ENCODE assay signal across 28 cellular contexts in genomic region chr18:13621446-13621849, GRCh38.
DNase-seq lines count a peak whose midpoint lies in the region; ATAC-seq, FAIRE-seq and TF ChIP-seq lines count a peak whose summit lies in the region.
"Had no signal": no experiment of that assay in that cellular context is flagged by ENCODE, and none has a peak within 500 bp of the region (broad histone marks: within the 10 kb centered on the region; RNA-seq: fewer than 3 reads in every experiment).

No MANE protein-coding gene starts in this region.

- no peaks in the 10 kb centered on the region for H3K36me3 ChIP-seq in osteoblast (ENCODE audit: insufficient read depth, low read length)
- H3K36me3 ChIP-seq: BE2C, HAP-1 had no signal

- H3K4me1 ChIP-seq in osteoblast (ENCODE audit: insufficient read depth, low read length): no peaks in the 10 kb centered on the region
- H3K4me1 ChIP-seq: BE2C, HAP-1 had no signal

- no peaks in the 10 kb centered on the region for H3K9me3 Mint-ChIP-seq in activated CD8-positive, alpha-beta T cell treated with anti-CD3 and anti-CD28 coated beads, Interleukin-2, amount 10 ng/mL, durations not matched to agents 7 days and 5 days (ENCODE audit: insufficient read depth)
- H3K9me3 Mint-ChIP-seq: HFFc6 had no signal

- H3K27me3 ChIP-seq in osteoblast (ENCODE audit: insufficient read depth, low read length): no peaks in the 10 kb centered on the region
- H3K27me3 ChIP-seq: BE2C had no signal

- CTCF ChIA-PET in activated CD8-positive, alpha-beta T cell treated with anti-CD3 and anti-CD28 coated beads, Interleukin-2, amount 10 ng/mL, durations not matched to agents 7 days and 5 days (lab: Charles Lee): no interaction called here

- peaks cover 39% of the 10 kb centered on the region for H3K4me1 Mint-ChIP-seq in activated CD8-positive, alpha-beta T cell treated with anti-CD3 and anti-CD28 coated beads, Interleukin-2, amount 10 ng/mL, durations not matched to agents 7 days and 5 days (ENCODE audit: low read depth)

- TF ChIP-seq CTCF in osteoblast (IDR thresholded peaks at IDR 0.05; ENCODE audit: extremely low read depth, low read depth, low read length): no peak

- no peak overlapping the region for H3K4me3 Mint-ChIP-seq in activated CD8-positive, alpha-beta T cell treated with anti-CD3 and anti-CD28 coated beads, Interleukin-2, amount 10 ng/mL, durations not matched to agents 7 days and 5 days
- H3K4me3 Mint-ChIP-seq: CD4-positive, alpha-beta memory T cell; HFFc6 had no signal

- ATAC-seq in Right ventricle myocardium inferior (no peak), Right ventricle myocardium superior (ENCODE audit: poor library complexity) (no peak), HG02970 (IDR thresholded peaks at IDR 0.05; ENCODE audit: low FRiP score, unreplicated experiment) (no peak)
- ATAC-seq in activated CD8-positive, alpha-beta T cell treated with anti-CD3 and anti-CD28 coated beads, Interleukin-2, amount 10 ng/mL, durations not matched to agents 7 days and 5 days: no peak
- ATAC-seq: GM12878 had no signal

- no peak overlapping the region for H3K27ac Mint-ChIP-seq in activated CD8-positive, alpha-beta T cell treated with anti-CD3 and anti-CD28 coated beads, Interleukin-2, amount 10 ng/mL, durations not matched to agents 7 days and 5 days
- H3K27ac Mint-ChIP-seq: HFFc6 had no signal

- no peak overlapping the region for H3K4me3 ChIP-seq in osteoblast (ENCODE audit: insufficient read depth, low read length)
- H3K4me3 ChIP-seq: GM12878, HAP-1 had no signal

- H3K4me2 ChIP-seq in osteoblast (ENCODE audit: insufficient read depth, low read length): no peak overlapping the region

- no peaks in the 10 kb centered on the region for H3K79me2 ChIP-seq in osteoblast (ENCODE audit: insufficient read depth, low read length)

- no peak overlapping the region for H2AFZ ChIP-seq in osteoblast (ENCODE audit: low read length)

- POLR2A ChIA-PET in activated CD8-positive, alpha-beta T cell treated with anti-CD3 and anti-CD28 coated beads, Interleukin-2, amount 10 ng/mL, durations not matched to agents 7 days and 5 days (lab: Charles Lee): no interaction called here

- H3K27me3 Mint-ChIP-seq in activated CD8-positive, alpha-beta T cell treated with anti-CD3 and anti-CD28 coated beads, Interleukin-2, amount 10 ng/mL, durations not matched to agents 7 days and 5 days (ENCODE audit: low read depth): no peaks in the 10 kb centered on the region
- H3K27me3 Mint-ChIP-seq: CD4-positive, alpha-beta memory T cell had no signal

- peak; percentile 53 for FAIRE-seq in urothelium cell line (lab: Jason Lieb, UNC)
- FAIRE-seq: G401.6, GM12878 had no signal

- DNase-seq in Right ventricle myocardium inferior (ENCODE audit: missing footprints): peak; percentile 60
- no peak for DNase-seq in Right ventricle myocardium superior
- peak; percentile 36 for DNase-seq in osteoblast (ENCODE audit: insufficient read length, low spot score, missing footprints)
- no peak for DNase-seq in urothelium cell line (ENCODE audit: low spot score)
- DNase-seq in activated CD4-positive, alpha-beta T cell treated with anti-CD3 and anti-CD28 coated beads for 1 hour: no peak
- DNase-seq in activated CD8-positive, alpha-beta T cell treated with anti-CD3 and anti-CD28 coated beads, Interleukin-2, amount 10 ng/mL, durations not matched to agents 7 days and 5 days: no peak
- DNase-seq: 8988T; ACHN; BE2C; CD4-positive, alpha-beta memory T cell; COR-L47; GOT3; HFFc6; KBM-7; MV-4-11; NCI-H1105; NCI-H1436 treated with DMSO at 0.1 percent for 48 hours; NCI-H1930; NCI-H446; NCI-H524 treated with DMSO at 0.1 percent for 48 hours; NCI-H82; NK-92 treated with Interleukin-12 subunit alpha and Interleukin-12 subunit beta, amount 100 ng/mL, for 24 hours; SHP77 had no signal

- H3K27ac ChIP-seq in cingulate gyrus (ENCODE audit: low read depth, low read length) (peak overlapping the region; percentile 94), osteoblast (ENCODE audit: low read depth, low read length) (no peak overlapping the region)

- intact Hi-C loops in Right ventricle myocardium inferior (cut with DNase I) (no loop called here), Right ventricle myocardium superior (cut with DNase I) (no loop called here)

- peaks cover 21% of the 10 kb centered on the region for H3K36me3 Mint-ChIP-seq in activated CD8-positive, alpha-beta T cell treated with anti-CD3 and anti-CD28 coated beads, Interleukin-2, amount 10 ng/mL, durations not matched to agents 7 days and 5 days (ENCODE audit: low read depth)

- H4K20me1 ChIP-seq in osteoblast (ENCODE audit: insufficient read depth, low read length): no peaks in the 10 kb centered on the region

- no peaks in the 10 kb centered on the region for H3K9me3 ChIP-seq in osteoblast (ENCODE audit: low read depth, low read length)
- H3K9me3 ChIP-seq: BE2C, HAP-1 had no signal

Comparison
In these comparisons a context has a peak if more than half of its experiments do, and no peak if none do; other contexts are left out.
1. DNase-seq: peak in Right ventricle myocardium inferior (single experiment) and osteoblast (single experiment); none in Right ventricle myocardium superior (single experiment), urothelium cell line (single experiment), activated CD4-positive, alpha-beta T cell treated with anti-CD3 and anti-CD28 coated beads for 1 hour (single experiment) and activated CD8-positive, alpha-beta T cell treated with anti-CD3 and anti-CD28 coated beads, Interleukin-2, amount 10 ng/mL, durations not matched to agents 7 days and 5 days (single experiment).